In genomic region chr3:72347819-72348319, GRCh38 we compare ENCODE assay signal across 1 cellular context.
TF ChIP-seq lines count a peak whose summit lies in the region.

No MANE protein-coding gene starts in this region.

TF ChIP-seq in WTC11, 78 proteins besides CTCF, POLR2A, EP300 and RAD21 (continued from another document):
- no peak for TF ChIP-seq ZNF532 (CRISPR knock-in tag; IDR thresholded peaks at IDR 0.05; ENCODE audit: borderline replicate concordance)
- no peak for TF ChIP-seq FOXJ3 (CRISPR knock-in tag; IDR thresholded peaks at IDR 0.05; ENCODE audit: borderline replicate concordance)
- TF ChIP-seq HMGA2 (CRISPR knock-in tag; IDR thresholded peaks at IDR 0.05): no peak
- TF ChIP-seq KAT7 (CRISPR knock-in tag; IDR thresholded peaks at IDR 0.05; ENCODE audit: borderline replicate concordance): no peak
- no peak for TF ChIP-seq SMAD4 (CRISPR knock-in tag; IDR thresholded peaks at IDR 0.05)
- TF ChIP-seq USF2 (CRISPR knock-in tag; IDR thresholded peaks at IDR 0.05): no peak
